25 cellular contexts compared by ENCODE assay signal in genomic region chr13:41528021-41528420, GRCh38.
"Had no signal": no experiment of that assay in that cellular context is flagged by ENCODE, and none has a peak within 500 bp of the region (broad histone marks: within the 10 kb centered on the region; RNA-seq: fewer than 3 reads in every experiment).

No MANE protein-coding gene starts in this region.

- H3K4me3 ChIP-seq: hepatocyte, left ventricle myocardium inferior, lung, mucosa of descending colon, pancreas, psoas muscle, right lobe of liver, smooth muscle cell, stomach, testis, thyroid gland, transverse colon, upper lobe of right lung had no signal

- H3K4me2 ChIP-seq: hepatocyte, smooth muscle cell had no signal

- H3K4me1 ChIP-seq: left ventricle myocardium inferior, pancreas, psoas muscle, right lobe of liver, stomach, testis, thyroid gland, transverse colon, upper lobe of right lung had no signal

- H3K79me2 ChIP-seq: hepatocyte had no signal

- H3K4me1 Mint-ChIP-seq: mesothelial cell of epicardium; stimulated activated naive B cell treated with anti-CD40 and anti-IgM and Interleukin-4, amounts not matched to agents 10 μg/mL and 1 μg/mL and 100 μg/mL, for 72 hours had no signal

- H3K9me3 ChIP-seq: left ventricle myocardium inferior, mucosa of descending colon, pancreas, psoas muscle, right lobe of liver, stomach, testis, thyroid gland, transverse colon, upper lobe of right lung had no signal

- H3K9me3 Mint-ChIP-seq: mesothelial cell of epicardium; natural killer cell treated with Interleukin-12 subunit alpha and Interleukin-12 subunit beta and Interleukin-15 and Interleukin-18, amount 100 ng/mL, for 72 hours had no signal

- ATAC-seq: mucosa of descending colon; naive thymus-derived CD4-positive, alpha-beta T cell; natural killer cell treated with Interleukin-12 subunit alpha and Interleukin-12 subunit beta and Interleukin-15 and Interleukin-18, amount 100 ng/mL, for 72 hours; pancreas; psoas muscle; right lobe of liver; stimulated activated naive B cell treated with anti-CD40 and anti-IgM and Interleukin-4, amounts not matched to agents 10 μg/mL and 1 μg/mL and 100 μg/mL, for 72 hours; stimulated activated naive CD8-positive, alpha-beta T cell treated with anti-CD3 and anti-CD28 coated beads, Interleukin-15, Interleukin-2, amounts not matched to agents 100 U/mL and 50 U/mL, for 24 hours; upper lobe of right lung had no signal

- H3K4me3 Mint-ChIP-seq: mesothelial cell of epicardium; naive thymus-derived CD4-positive, alpha-beta T cell; natural killer cell treated with Interleukin-12 subunit alpha and Interleukin-12 subunit beta and Interleukin-15 and Interleukin-18, amount 100 ng/mL, for 72 hours; stimulated activated naive B cell treated with anti-CD40 and anti-IgM and Interleukin-4, amounts not matched to agents 10 μg/mL and 1 μg/mL and 100 μg/mL, for 72 hours had no signal

- H2AFZ ChIP-seq: hepatocyte had no signal

- H3K36me3 ChIP-seq: left ventricle myocardium inferior, pancreas, right lobe of liver, stomach, thyroid gland, transverse colon, upper lobe of right lung had no signal

- H3K27ac Mint-ChIP-seq: mesothelial cell of epicardium; stimulated activated naive B cell treated with anti-CD40 and anti-IgM and Interleukin-4, amounts not matched to agents 10 μg/mL and 1 μg/mL and 100 μg/mL, for 72 hours had no signal

- H3K36me3 Mint-ChIP-seq: mesothelial cell of epicardium; naive thymus-derived CD4-positive, alpha-beta T cell; natural killer cell treated with Interleukin-12 subunit alpha and Interleukin-12 subunit beta and Interleukin-15 and Interleukin-18, amount 100 ng/mL, for 72 hours had no signal

- H3K27me3 ChIP-seq: hepatocyte, pancreas, right lobe of liver, testis, thyroid gland, transverse colon, upper lobe of right lung had no signal

- H3K27ac ChIP-seq: hepatocyte, left ventricle myocardium inferior, pancreas, psoas muscle, right lobe of liver, stomach, testis, thyroid gland, transverse colon, upper lobe of right lung had no signal

- DNase-seq: islet precursor cell; left ventricle myocardium inferior; mesendoderm; mucosa of descending colon; naive thymus-derived CD4-positive, alpha-beta T cell; pancreas; posterior cingulate gyrus; psoas muscle; right lobe of liver; stimulated activated CD4-positive, alpha-beta T cell treated with anti-CD3 and anti-CD28 coated beads, Interleukin-1b, Interleukin-23, amount 100 ng/mL, for 48 hours; stimulated activated CD4-positive, alpha-beta T cell treated with anti-CD3 and anti-CD28 coated beads, Interleukin-2, amount 100 ng/mL, for 48 hours; stimulated activated CD4-positive, alpha-beta T cell treated with anti-CD3 and anti-CD28 coated beads, Interleukin-4, amount 100 ng/mL, for 4 hours; stimulated activated CD8-positive, alpha-beta memory T cell treated with anti-CD3 and anti-CD28 coated beads, Interleukin-4, amount 100 ng/mL, for 48 hours; stimulated activated naive B cell treated with anti-CD40 and anti-IgM and Interleukin-4, amounts not matched to agents 10 μg/mL and 1 μg/mL and 100 μg/mL, for 72 hours; stimulated activated naive CD8-positive, alpha-beta T cell treated with anti-CD3 and anti-CD28 coated beads, Interleukin-15, Interleukin-2, amounts not matched to agents 100 U/mL and 50 U/mL, for 24 hours; stomach; testis; thyroid gland; transverse colon; upper lobe of right lung had no signal
